Comparison of ENCODE assay signal across 9 cellular contexts in the genomic region with DNA sequence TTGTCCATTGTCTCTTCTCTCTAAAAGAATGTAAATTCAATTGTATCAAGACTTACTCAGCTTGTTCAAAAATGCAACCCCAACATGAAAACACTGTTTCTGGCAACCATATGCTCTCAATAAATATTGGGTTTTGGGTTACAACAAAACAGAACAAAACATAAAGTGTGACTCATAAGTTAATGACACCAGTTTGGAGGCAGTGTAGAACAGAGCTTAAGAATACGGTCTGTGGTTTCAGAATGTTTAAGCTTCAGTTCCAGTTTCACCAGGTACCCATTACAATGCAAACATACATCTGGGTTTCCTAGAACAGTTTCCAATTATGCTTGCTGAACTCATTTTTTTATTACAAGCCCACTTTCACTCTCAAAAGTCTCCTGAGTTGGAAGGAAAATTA.
DNase-seq lines count a peak whose midpoint lies in the region; ATAC-seq, FAIRE-seq and TF ChIP-seq lines count a peak whose summit lies in the region.
"Had no signal": no experiment of that assay in that cellular context is flagged by ENCODE, and none has a peak within 500 bp of the region (broad histone marks: within the 10 kb centered on the region; RNA-seq: fewer than 3 reads in every experiment).

No MANE protein-coding gene starts in this region.

- no peaks in the 10 kb centered on the region for H3K36me3 Mint-ChIP-seq in WTC11

- H3K4me3 ChIP-seq in AG10803 (ENCODE audit: low read length) (no peak overlapping the region), adipocyte (ENCODE audit: low read length) (no peak overlapping the region), small intestine (ENCODE audit: low read depth in 1 of 2, low read length in 2 of 2) (no peak overlapping the region)

- H3K36me3 ChIP-seq in adipocyte (ENCODE audit: control insufficient read depth, insufficient read depth, low read length, severe bottlenecking) (no peaks in the 10 kb centered on the region), small intestine (ENCODE audit: control insufficient read depth in 2 of 2, insufficient read depth in 2 of 2, low read length in 2 of 2) (no peaks in the 10 kb centered on the region)

- 59 to 89% (median 66%) methylated on average over 1 of the region's 1 CpG for WGBS in small intestine, 3 donors

- CTCF ChIA-PET in WTC11 (lab: Charles Lee) = no interaction called here

- H3K27me3 ChIP-seq in adipocyte (replicated peaks; ENCODE audit: control insufficient read depth, insufficient read depth, low read length) = no peaks in the 10 kb centered on the region
- H3K27me3 ChIP-seq in small intestine (ENCODE audit: control insufficient read depth in 2 of 2, insufficient read depth in 2 of 2, low read length in 2 of 2) = no peaks in the 10 kb centered on the region

- ATAC-seq in GM21423 (IDR thresholded peaks at IDR 0.05; ENCODE audit: unreplicated experiment) (peak; percentile 93), HG03378 (IDR thresholded peaks at IDR 0.05; ENCODE audit: unreplicated experiment) (peak; percentile 70), WTC11 (no peak)

- H3K27me3 Mint-ChIP-seq in WTC11 (ENCODE audit: low read depth) = no peaks in the 10 kb centered on the region

- TF ChIP-seq CTCF in AG10803 (conservative IDR thresholded peaks at IDR 0.05; ENCODE audit: low read length) (no peak), WTC11 (IDR thresholded peaks at IDR 0.05) (no peak)

- FAIRE-seq in small intestine (lab: Jason Lieb, UNC) = no peak
- FAIRE-seq: H1 had no signal

- H3K4me3 Mint-ChIP-seq in WTC11 = no peak overlapping the region

- H3K27ac ChIP-seq in small intestine (ENCODE audit: low read depth in 1 of 2, low read length in 1 of 2) = no peak overlapping the region

- H3K9ac ChIP-seq in adipocyte (ENCODE audit: low read length) = no peak overlapping the region

- no peaks in the 10 kb centered on the region for H3K9me3 Mint-ChIP-seq in WTC11

- H3K9me3 ChIP-seq in adipocyte (ENCODE audit: control insufficient read depth, low read length) (no peaks in the 10 kb centered on the region), small intestine (ENCODE audit: control insufficient read depth, low read depth) (no peaks in the 10 kb centered on the region)

- H3K4me1 Mint-ChIP-seq in WTC11 = peaks cover 30% of the 10 kb centered on the region

- H3K4me1 ChIP-seq in adipocyte (ENCODE audit: control insufficient read depth, insufficient read depth, low read length) (no peaks in the 10 kb centered on the region), small intestine (ENCODE audit: control insufficient read depth in 2 of 2, insufficient read depth in 1 of 2, low read depth in 1 of 2, low read length in 1 of 2) (no peaks in the 10 kb centered on the region)

- POLR2A ChIA-PET in WTC11 (lab: Charles Lee) = interaction anchor here (0.6 kb wide), 1 partner anchor 1265 kb away, joined by 9 read pairs; no protein-coding TSS in a partner anchor

- no peak overlapping the region for H3K27ac Mint-ChIP-seq in WTC11

- DNase-seq in AG10803 (ENCODE audit: low read depth) (peak; percentile 18), adipocyte (ENCODE audit: low read depth) (peak; percentile 70), small intestine (no peak), activated gamma-delta T cell treated with Interleukin-2 at 50 U/mL for 16 hours (no peak), NCI-H446 (lab: John Stamatoyannopoulos, UW) (no peak), WTC11 (ENCODE audit: low spot score) (no peak)

TF ChIP-seq in WTC11, 78 proteins besides CTCF, POLR2A, EP300 and RAD21:
- TF ChIP-seq MYBL2 (CRISPR knock-in tag; IDR thresholded peaks at IDR 0.05) = no peak
- no peak for TF ChIP-seq NFATC4 (CRISPR knock-in tag; IDR thresholded peaks at IDR 0.05)
- TF ChIP-seq NR1H2 (CRISPR knock-in tag; IDR thresholded peaks at IDR 0.05) = no peak
- TF ChIP-seq ZBTB21 (CRISPR knock-in tag; IDR thresholded peaks at IDR 0.05; ENCODE audit: borderline replicate concordance) = no peak
- TF ChIP-seq RELA (CRISPR knock-in tag; IDR thresholded peaks at IDR 0.05; ENCODE audit: borderline replicate concordance) = no peak
- no peak for TF ChIP-seq TP53 (CRISPR knock-in tag; IDR thresholded peaks at IDR 0.05)
- TF ChIP-seq ZNF671 (CRISPR knock-in tag; IDR thresholded peaks at IDR 0.05) = no peak
TF ChIP-seq in WTC11: peak in this region for 0.

Comparison
In these comparisons a context has a peak if more than half of its experiments do, and no peak if none do; other contexts are left out.
1. DNase-seq: peak in AG10803 (single experiment) and adipocyte (single experiment); none in small intestine (single experiment), activated gamma-delta T cell treated with Interleukin-2 at 50 U/mL for 16 hours (single experiment), NCI-H446 (0 of 2) and WTC11 (single experiment).